In the genomic region with DNA sequence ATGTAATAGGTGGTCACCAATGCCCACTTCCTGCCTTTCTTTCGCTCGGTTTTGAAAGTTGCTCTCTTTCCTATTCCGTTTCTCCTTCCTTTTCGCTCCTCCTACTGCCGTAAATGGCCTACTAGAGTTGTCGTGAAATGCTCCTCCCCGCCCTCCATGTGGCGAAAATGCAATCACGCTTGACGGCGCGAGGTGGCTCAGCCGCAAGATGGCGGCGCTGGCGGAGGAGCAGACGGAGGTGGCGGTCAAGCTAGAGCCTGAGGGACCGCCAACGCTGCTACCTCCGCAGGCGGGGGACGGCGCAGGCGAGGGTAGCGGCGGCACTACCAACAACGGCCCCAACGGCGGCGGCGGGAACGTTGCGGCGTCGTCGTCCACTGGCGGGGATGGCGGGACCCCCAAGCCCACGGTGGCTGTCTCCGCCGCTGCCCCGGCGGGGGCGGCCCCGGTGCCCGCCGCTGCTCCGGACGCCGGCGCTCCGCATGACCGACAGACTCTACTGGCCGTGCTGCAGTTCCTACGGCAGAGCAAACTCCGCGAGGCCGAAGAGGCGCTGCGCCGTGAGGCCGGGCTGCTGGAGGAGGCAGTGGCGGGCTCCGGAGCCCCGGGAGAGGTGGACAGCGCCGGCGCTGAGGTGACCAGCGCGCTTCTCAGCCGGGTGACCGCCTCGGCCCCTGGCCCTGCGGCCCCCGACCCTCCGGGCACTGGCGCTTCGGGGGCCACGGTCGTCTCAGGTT, we compare ENCODE assay signal across 8 cellular contexts.
DNase-seq lines count a peak whose midpoint lies in the region; ATAC-seq and FAIRE-seq lines count a peak whose summit lies in the region.

A gene (plus strand): TSS at position 195 of the 737 bp plus-strand sequence. CDS start 14 bp downstream, at position 209.

- H3K27me3 ChIP-seq in BLaER1 treated with 17β-estradiol and CSF1 and Interleukin-3, amounts not matched to agents 10 nM and 100 nM, result no peaks in the 10 kb centered on the region

- peaks cover 0 to 17% (median 0%) of the 10 kb centered on the region in 11 experiments; a peak in 6 of 22 replicates for H4K20me1 ChIP-seq in BLaER1 treated with 17β-estradiol and CSF1 and Interleukin-3, amounts not matched to agents 10 nM and 100 nM

- H3K4me3 ChIP-seq in BLaER1 treated with 17β-estradiol and CSF1 and Interleukin-3, amounts not matched to agents 10 nM and 100 nM, result peak within 1 kb of the TSS; percentile 75 to 99 (median 96)

- peak within 1 kb of the TSS; percentile 85 to 95 (median 92) for H3K9ac ChIP-seq in BLaER1 treated with 17β-estradiol and CSF1 and Interleukin-3, amounts not matched to agents 10 nM and 100 nM

- peak within 1 kb of the TSS; percentile 63 to 93 (median 88); a peak in 21 of 22 replicates for H3K27ac ChIP-seq in BLaER1 treated with 17β-estradiol and CSF1 and Interleukin-3, amounts not matched to agents 10 nM and 100 nM

- DNase-seq in NCI-H526 (lab: John Stamatoyannopoulos, UW) (peak; percentile 88 to 92), kidney tubule cell (ENCODE audit: low spot score) (peak; percentile 96)
- peak; percentile 94 for DNase-seq in activated CD4-positive, alpha-beta T cell treated with anti-CD3 and anti-CD28 coated beads for 48 hours
- DNase-seq in stimulated activated CD4-positive, alpha-beta T cell treated with anti-CD3 and anti-CD28 coated beads, Interleukin-1b, Interleukin-23, amount 100 ng/mL, for 1 hour (ENCODE audit: low read depth in 2 of 2), result peak; percentile 66 to 68

- FAIRE-seq in colon (lab: Jason Lieb, UNC), result peak; percentile 73

- ATAC-seq in GM19328 (IDR thresholded peaks at IDR 0.05; ENCODE audit: unreplicated experiment) (peak; percentile 50), HG03469 (IDR thresholded peaks at IDR 0.05; ENCODE audit: unreplicated experiment) (peak; percentile 39)

- peaks cover 13 to 28% (median 25%) of the 10 kb centered on the region in 10 experiments for H3K4me1 ChIP-seq in BLaER1 treated with 17β-estradiol and CSF1 and Interleukin-3, amounts not matched to agents 10 nM and 100 nM

- no peaks in the 10 kb centered on the region for H3K9me3 ChIP-seq in BLaER1 treated with 17β-estradiol and CSF1 and Interleukin-3, amounts not matched to agents 10 nM and 100 nM (replicated peaks in 1 of 11)

- H3K4me2 ChIP-seq in BLaER1 treated with 17β-estradiol and CSF1 and Interleukin-3, amounts not matched to agents 10 nM and 100 nM, result peak within 1 kb of the TSS; percentile 68 to 94 (median 88)

- H3K36me3 ChIP-seq in BLaER1 treated with 17β-estradiol and CSF1 and Interleukin-3, amounts not matched to agents 10 nM and 100 nM, result peaks cover under 1 to 12% (median 3%) of the 10 kb centered on the region in 11 experiments; a peak in 17 of 22 replicates

Comparison
In these comparisons a context has a peak if more than half of its experiments do, and no peak if none do; other contexts are left out.
1. Peak in every context shown above with its lines: DNase-seq, ATAC-seq, H3K4me3 ChIP-seq and H3K27ac ChIP-seq.